In genomic region chr11:126716456-126717083, GRCh38 we compare ENCODE assay signal across 8 cellular contexts.
DNase-seq lines count a peak whose midpoint lies in the region; ATAC-seq and TF ChIP-seq lines count a peak whose summit lies in the region.

No MANE protein-coding gene starts in this region.

- no peak for TF ChIP-seq POLR2A in thyroid gland (IDR thresholded peaks at IDR 0.05)

- no peak overlapping the region for H3K27ac ChIP-seq in thyroid gland

- no peaks in the 10 kb centered on the region for H3K9me3 ChIP-seq in thyroid gland

- DNase-seq in D341Med (ENCODE audit: low spot score): peak; percentile 39
- DNase-seq in NCI-H460 (ENCODE audit: extremely low read depth, low read depth): peak; percentile 18
- peak; percentile 42 for DNase-seq in astrocyte of the spinal cord (ENCODE audit: low read depth, low spot score)
- DNase-seq in left colon: peak; percentile 33 to 63
- peak; percentile 50 to 64 for DNase-seq in thyroid gland
- DNase-seq in NK-92 (lab: John Stamatoyannopoulos, UW; ENCODE audit: unreplicated experiment): no peak

- H3K4me3 ChIP-seq in astrocyte of the spinal cord (ENCODE audit: low read depth, low read length): no peak overlapping the region
- H3K4me3 ChIP-seq in thyroid gland (replicated peaks in 1 of 3): no peak overlapping the region

- 70% methylated on average over 4 of the region's 4 CpGs for WGBS in thyroid gland, 2 donors

- no peaks in the 10 kb centered on the region for H3K36me3 ChIP-seq in thyroid gland

- ATAC-seq in GM21619 (IDR thresholded peaks at IDR 0.05; ENCODE audit: unreplicated experiment) (peak; percentile 72), left colon (peak; percentile 51), GM18511 (IDR thresholded peaks at IDR 0.05; ENCODE audit: unreplicated experiment) (no peak)

- intact Hi-C loops in left colon (cut with DNase I, micrococcal nuclease): loop anchor here in 1 of 2 donors (5.0 kb wide), 1 partner anchor 276 kb away; no protein-coding TSS in a partner anchor
- intact Hi-C loops in thyroid gland (cut with DNase I): no loop called here

- in situ Hi-C loops in astrocyte of the spinal cord (cut with HindIII; ENCODE audit: low sequenced_read_pairs): no loop called here

- H3K4me1 ChIP-seq in thyroid gland: no peaks in the 10 kb centered on the region

- TF ChIP-seq CTCF in astrocyte of the spinal cord (IDR thresholded peaks at IDR 0.05; ENCODE audit: low read depth, low read length) (peak; percentile 79), thyroid gland (IDR thresholded peaks at IDR 0.05) (peak; percentile 24 to 64 (median 52))

- H3K27me3 ChIP-seq in thyroid gland: no peaks in the 10 kb centered on the region
